Comparison of ENCODE assay signal across 8 cellular contexts in genomic region chr7:98418636-98419315, GRCh38. TPM values are rescaled to one million over a fixed set of nuclear protein-coding genes. Genes with fewer than 3 reads are reported as not detected.
A peak's percentile ranks its signal among the peaks of the same experiment; 100 is the strongest.
DNase-seq lines count a peak whose midpoint lies in the region; ATAC-seq, FAIRE-seq and TF ChIP-seq lines count a peak whose summit lies in the region.

No MANE protein-coding gene starts in this region.

- ATAC-seq in activated CD8-positive, alpha-beta T cell treated with anti-CD3 and anti-CD28 coated beads for 36 hours, result peak; percentile 88
- ATAC-seq in GM21528 (IDR thresholded peaks at IDR 0.05; ENCODE audit: low FRiP score, unreplicated experiment) (no peak), HG03196 (IDR thresholded peaks at IDR 0.05; ENCODE audit: unreplicated experiment) (no peak)

- CTCF ChIA-PET in activated CD8-positive, alpha-beta T cell treated with anti-CD3 and anti-CD28 coated beads for 36 hours (lab: Charles Lee), result interaction anchor here (1.1 to 4.0 kb wide), 3 partner anchors 413 to 423 kb away, joined by 3 to 20 read pairs (median 4); no protein-coding TSS in a partner anchor

- peaks cover 2% of the 10 kb centered on the region for H3K27me3 Mint-ChIP-seq in activated CD8-positive, alpha-beta T cell treated with anti-CD3 and anti-CD28 coated beads for 36 hours

- TF ChIP-seq CTCF in activated CD8-positive, alpha-beta T cell treated with anti-CD3 and anti-CD28 coated beads for 36 hours (IDR thresholded peaks at IDR 0.05), result no peak
- no peak for TF ChIP-seq CTCF in kidney epithelial cell (IDR thresholded peaks at IDR 0.05; ENCODE audit: insufficient read depth, low read length, poor library complexity, severe bottlenecking)

- peaks cover 4% of the 10 kb centered on the region for H3K4me1 Mint-ChIP-seq in activated CD8-positive, alpha-beta T cell treated with anti-CD3 and anti-CD28 coated beads for 36 hours (ENCODE audit: low read depth)

- H3K36me3 ChIP-seq in kidney epithelial cell (ENCODE audit: control insufficient read depth, insufficient read depth, low read length), result no peaks in the 10 kb centered on the region

- POLR2A ChIA-PET in activated CD8-positive, alpha-beta T cell treated with anti-CD3 and anti-CD28 coated beads for 36 hours (lab: Charles Lee), result no interaction called here

- no peak overlapping the region for H3K4me3 Mint-ChIP-seq in activated CD8-positive, alpha-beta T cell treated with anti-CD3 and anti-CD28 coated beads for 36 hours

- no peaks in the 10 kb centered on the region for H3K36me3 Mint-ChIP-seq in activated CD8-positive, alpha-beta T cell treated with anti-CD3 and anti-CD28 coated beads for 36 hours (ENCODE audit: low read depth)

- H3K4me3 ChIP-seq in kidney epithelial cell (ENCODE audit: low read depth, low read length), result no peak overlapping the region

- H3K9me3 Mint-ChIP-seq in activated CD8-positive, alpha-beta T cell treated with anti-CD3 and anti-CD28 coated beads for 36 hours, result no peaks in the 10 kb centered on the region

- H3K27me3 ChIP-seq in kidney epithelial cell (ENCODE audit: control insufficient read depth, insufficient read depth, low read length), result no peaks in the 10 kb centered on the region

- FAIRE-seq in H54 (lab: Jason Lieb, UNC), result peak; percentile 92

- intact Hi-C loops in activated CD8-positive, alpha-beta T cell treated with anti-CD3 and anti-CD28 coated beads for 36 hours (cut with micrococcal nuclease), result no loop called here

- peak; percentile 99 for DNase-seq in A172 (ENCODE audit: low spot score)
- DNase-seq in H54 (ENCODE audit: insufficient read length, low spot score), result peak; percentile 96
- DNase-seq in activated CD8-positive, alpha-beta T cell treated with anti-CD3 and anti-CD28 coated beads for 36 hours, result peak; percentile 64
- DNase-seq in kidney epithelial cell (ENCODE audit: low read depth), result peak; percentile 92
- DNase-seq in AML-193 (lab: John Stamatoyannopoulos, UW), result no peak
- DNase-seq in NCI-H2227 treated with DMSO at 0.1 percent for 48 hours (lab: John Stamatoyannopoulos, UW), result no peak

- TF ChIP-seq POLR2A in H54 (IDR thresholded peaks at IDR 0.05; ENCODE audit: low read depth, low read length), result peak; percentile 24; the same call in 1 of the 2 replicates

- H3K27ac Mint-ChIP-seq in activated CD8-positive, alpha-beta T cell treated with anti-CD3 and anti-CD28 coated beads for 36 hours, result no peak overlapping the region

RNA-seq across cellular contexts. Expression of gene BAIAP2L1, which starts 17.9 kb away (rescaled TPM):
- 14.0 and 16.1 TPM in 2 replicates for total RNA-seq in A172 (2014; rRNA removed; shearing (Covaris generic))
- total RNA-seq in activated CD8-positive, alpha-beta T cell treated with anti-CD3 and anti-CD28 coated beads for 36 hours, result 1 to 10 TPM; 1.7 to 2.3 TPM
- 32.5 and 38.8 TPM in 2 replicates for total RNA-seq in kidney epithelial cell

Comparison
In these comparisons a context has a peak if more than half of its experiments do, and no peak if none do; other contexts are left out.
1. DNase-seq: peak in A172 (single experiment), H54 (single experiment), activated CD8-positive, alpha-beta T cell treated with anti-CD3 and anti-CD28 coated beads for 36 hours (single experiment) and kidney epithelial cell (single experiment); none in AML-193 (0 of 2) and NCI-H2227 treated with DMSO at 0.1 percent for 48 hours (single experiment).